Comparison of ENCODE assay signal across 8 cellular contexts in genomic region chr2:182522428-182522896, GRCh38.
DNase-seq lines count a peak whose midpoint lies in the region; ATAC-seq and TF ChIP-seq lines count a peak whose summit lies in the region.
"Had no signal": no experiment of that assay in that cellular context is flagged by ENCODE, and none has a peak within 500 bp of the region (broad histone marks: within the 10 kb centered on the region; RNA-seq: fewer than 3 reads in every experiment).

No MANE protein-coding gene starts in this region.

- no peaks in the 10 kb centered on the region for H3K27me3 ChIP-seq in Panc1 (ENCODE audit: control insufficient read depth, insufficient read depth, low read length)
- H3K27me3 ChIP-seq in right cardiac atrium (ENCODE audit: control insufficient read depth, insufficient read depth), result no peaks in the 10 kb centered on the region
- no peaks in the 10 kb centered on the region for H3K27me3 ChIP-seq in suprapubic skin
- no peaks in the 10 kb centered on the region for H3K27me3 ChIP-seq in spleen (replicated peaks in 1 of 7)

- TF ChIP-seq EP300 in suprapubic skin (IDR thresholded peaks at IDR 0.05), result no peak

- H3K27ac ChIP-seq in Panc1 (ENCODE audit: low read length) (no peak overlapping the region), right cardiac atrium (ENCODE audit: low read length) (no peak overlapping the region), suprapubic skin (no peak overlapping the region), spleen (peak overlapping the region in 3 of 8 donors; percentile 10 to 39 (median 21))

- WGBS in right cardiac atrium, result 25% methylated on average over 6 of the region's 6 CpGs
- 17% methylated on average over 6 of the region's 6 CpGs for WGBS in suprapubic skin
- 7 to 11% (median 9%) methylated on average over 6 of the region's 6 CpGs for WGBS in spleen, 5 donors

- intact Hi-C loops in Panc1 (cut with micrococcal nuclease; ENCODE audit: unreplicated experiment) (no loop called here), right cardiac atrium (cut with DNase I) (no loop called here), spleen (cut with DNase I; ENCODE audit: low total_unique reads) (no loop called here)

- BruUV-seq in Panc1 (replicated peaks; lab: Mats Ljungman, UMichigan), result no TSS peak

- POLR2A ChIA-PET in Panc1 (lab: Charles Lee), result no interaction called here

- ATAC-seq in HG02798 (IDR thresholded peaks at IDR 0.05; ENCODE audit: poor library complexity, unreplicated experiment) (peak; percentile 59), Panc1 (peak; percentile 60), right cardiac atrium (peak; percentile 47 to 82), GM21367 (IDR thresholded peaks at IDR 0.05; ENCODE audit: unreplicated experiment) (no peak)

- CTCF ChIA-PET in Panc1 (lab: Charles Lee), result interaction anchor here (0.5 kb wide), 1 partner anchor 1139 kb away, joined by 4 read pairs; no protein-coding TSS in a partner anchor

- H3K36me3 ChIP-seq in Panc1 (ENCODE audit: control insufficient read depth, insufficient read depth, low read length) (no peaks in the 10 kb centered on the region), suprapubic skin (no peaks in the 10 kb centered on the region), spleen (no peaks in the 10 kb centered on the region)

- DNase-seq in Panc1 (ENCODE audit: low read depth, low spot score), result no peak
- no peak for DNase-seq in right cardiac atrium
- DNase-seq in suprapubic skin (ENCODE audit: low spot score in 2 of 2), result no peak
- no peak for DNase-seq in SKM-1 treated with dmso at 0.1 percent for 144 hours (lab: John Stamatoyannopoulos, UW; ENCODE audit: unreplicated experiment)
- no peak for DNase-seq in spleen
- DNase-seq: stimulated activated CD8-positive, alpha-beta memory T cell treated with anti-CD3 and anti-CD28 coated beads, Interleukin-4, amount 100 ng/mL, for 48 hours had no signal

- no peaks in the 10 kb centered on the region for H3K4me1 ChIP-seq in Panc1 (ENCODE audit: control insufficient read depth, insufficient read depth, low read length)
- peaks cover 2% of the 10 kb centered on the region for H3K4me1 ChIP-seq in right cardiac atrium (ENCODE audit: control insufficient read depth, insufficient read depth, low read length)
- peaks cover 5% of the 10 kb centered on the region for H3K4me1 ChIP-seq in suprapubic skin
- H3K4me1 ChIP-seq in spleen, result peaks cover 0 to 6% (median 0%) of the 10 kb centered on the region in 6 donors

- in situ Hi-C loops in Panc1 (cut with HindIII; ENCODE audit: low pct_unique_long_range_greater_than_20kb, low sequenced_read_pairs), result no loop called here

- H3K9me3 ChIP-seq in Panc1 (ENCODE audit: control insufficient read depth, insufficient read depth, low read depth, low read length) (no peaks in the 10 kb centered on the region), right cardiac atrium (ENCODE audit: control insufficient read depth, low read length) (no peaks in the 10 kb centered on the region), suprapubic skin (no peaks in the 10 kb centered on the region), spleen (no peaks in the 10 kb centered on the region)

- H3K4me3 ChIP-seq in Panc1 (ENCODE audit: low read depth in 2 of 2, low read length in 2 of 2), result no peak overlapping the region
- H3K4me3 ChIP-seq in right cardiac atrium (ENCODE audit: low read length), result peak overlapping the region; percentile 22
- H3K4me3 ChIP-seq in suprapubic skin, result peak overlapping the region; percentile 16
- H3K4me3 ChIP-seq in spleen, result peak overlapping the region in 3 of 8 donors; percentile 11 to 52 (median 14)

- TF ChIP-seq CTCF in Panc1 (IDR thresholded peaks at IDR 0.05) (no peak), suprapubic skin (IDR thresholded peaks at IDR 0.05) (no peak), spleen (IDR thresholded peaks at IDR 0.05 in 8 of 11, conservative IDR thresholded peaks at IDR 0.05 in 3 of 11) (no peak)

- TF ChIP-seq POLR2A in suprapubic skin (IDR thresholded peaks at IDR 0.05), result no peak
- no peak for TF ChIP-seq POLR2A in spleen (IDR thresholded peaks at IDR 0.05)

Comparison
In these comparisons a context has a peak if more than half of its experiments do, and no peak if none do; other contexts are left out.
1. H3K4me3 ChIP-seq: peak in right cardiac atrium (single experiment) and suprapubic skin (single experiment); none in Panc1 (0 of 2).